In genomic region chr18:5704847-5705246, GRCh38 we compare ENCODE assay signal across 36 cellular contexts.
"Had no signal": no experiment of that assay in that cellular context is flagged by ENCODE, and none has a peak within 500 bp of the region (broad histone marks: within the 10 kb centered on the region; RNA-seq: fewer than 3 reads in every experiment).

No MANE protein-coding gene starts in this region.

- H3K4me3 Mint-ChIP-seq: activated CD4-positive, alpha-beta memory T cell treated with anti-CD3 and anti-CD28 coated beads, Interleukin-2, amount 10 ng/mL, durations not matched to agents 7 days and 5 days; activated CD4-positive, alpha-beta T cell treated with anti-CD3 and anti-CD28 coated beads for 36 hours; activated CD8-positive, alpha-beta memory T cell treated with anti-CD3 and anti-CD28 coated beads, Interleukin-2, amount 10 ng/mL, durations not matched to agents 7 days and 5 days; activated CD8-positive, alpha-beta T cell treated with anti-CD3 and anti-CD28 coated beads, Interleukin-2, amount 10 ng/mL, durations not matched to agents 7 days and 5 days; activated naive CD4-positive, alpha-beta T cell treated with anti-CD3 and anti-CD28 coated beads, Interleukin-2, amount 10 ng/mL, durations not matched to agents 7 days and 5 days; activated naive CD4-positive, alpha-beta T cell treated with anti-CD3 and anti-CD28 coated beads, Interleukin-2, amount 50 U/mL, for 24 hours; activated naive CD8-positive, alpha-beta T cell; activated naive CD8-positive, alpha-beta T cell treated with anti-CD3 and anti-CD28 coated beads, Interleukin-2, amount 10 ng/mL, durations not matched to agents 7 days and 5 days; activated naive CD8-positive, alpha-beta T cell treated with anti-CD3 and anti-CD28 coated beads, Interleukin-2, amount 50 U/mL, for 24 hours; activated T-cell treated with anti-CD3 and anti-CD28 coated beads, Interleukin-2, amount 50 U/mL, for 24 hours; brain; central memory CD8-positive, alpha-beta T cell; T-helper 1 cell treated with Interleukin-12 subunit alpha and Interleukin-12 subunit beta and Interleukin-4 antibody, amounts not matched to agents 30 μg/mL and 1 μg/mL, for 36 hours; T-helper 2 cell treated with Interferon-gamma antibody and Interleukin-4, amounts not matched to agents 5 μg/mL and 100 μg/mL, for 36 hours had no signal

- H3K4me3 ChIP-seq: ascending aorta, cardiac muscle cell had no signal

- H3K27me3 Mint-ChIP-seq: activated CD4-positive, alpha-beta memory T cell treated with anti-CD3 and anti-CD28 coated beads, Interleukin-2, amount 10 ng/mL, durations not matched to agents 7 days and 5 days; activated CD8-positive, alpha-beta memory T cell treated with anti-CD3 and anti-CD28 coated beads, Interleukin-2, amount 10 ng/mL, durations not matched to agents 7 days and 5 days; activated naive CD4-positive, alpha-beta T cell treated with anti-CD3 and anti-CD28 coated beads, Interleukin-2, amount 10 ng/mL, durations not matched to agents 7 days and 5 days; central memory CD8-positive, alpha-beta T cell had no signal

- H3K27ac Mint-ChIP-seq: activated CD4-positive, alpha-beta memory T cell treated with anti-CD3 and anti-CD28 coated beads, Interleukin-2, amount 10 ng/mL, durations not matched to agents 7 days and 5 days; activated CD4-positive, alpha-beta T cell treated with anti-CD3 and anti-CD28 coated beads for 36 hours; activated CD8-positive, alpha-beta memory T cell treated with anti-CD3 and anti-CD28 coated beads, Interleukin-2, amount 10 ng/mL, durations not matched to agents 7 days and 5 days; activated CD8-positive, alpha-beta T cell treated with anti-CD3 and anti-CD28 coated beads, Interleukin-2, amount 10 ng/mL, durations not matched to agents 7 days and 5 days; activated naive CD4-positive, alpha-beta T cell treated with anti-CD3 and anti-CD28 coated beads, Interleukin-2, amount 10 ng/mL, durations not matched to agents 7 days and 5 days; activated naive CD4-positive, alpha-beta T cell treated with anti-CD3 and anti-CD28 coated beads, Interleukin-2, amount 50 U/mL, for 24 hours; activated naive CD8-positive, alpha-beta T cell; activated naive CD8-positive, alpha-beta T cell treated with anti-CD3 and anti-CD28 coated beads, Interleukin-2, amount 10 ng/mL, durations not matched to agents 7 days and 5 days; activated naive CD8-positive, alpha-beta T cell treated with anti-CD3 and anti-CD28 coated beads, Interleukin-2, amount 50 U/mL, for 24 hours; activated T-cell treated with anti-CD3 and anti-CD28 coated beads, Interleukin-2, amount 50 U/mL, for 24 hours; activated T-helper 2 cell treated with anti-CD3 and anti-CD28 coated beads, Interferon-gamma antibody, Interleukin-2, Interleukin-4, amounts not matched to agents 10 μg/mL and 5 μg/mL and 100 μg/mL, durations not matched to agents 14 hours and 24 hours and 36 hours; brain; T-helper 1 cell treated with Interleukin-12 subunit alpha and Interleukin-12 subunit beta and Interleukin-4 antibody, amounts not matched to agents 30 μg/mL and 1 μg/mL, for 36 hours; T-helper 2 cell treated with Interferon-gamma antibody and Interleukin-4, amounts not matched to agents 5 μg/mL and 100 μg/mL, for 36 hours had no signal

- H3K36me3 ChIP-seq: ascending aorta, cardiac muscle cell had no signal

- H3K4me1 ChIP-seq: ascending aorta had no signal

- H3K27me3 ChIP-seq: ascending aorta, cardiac muscle cell had no signal

- H3K9me3 Mint-ChIP-seq: activated naive CD4-positive, alpha-beta T cell treated with anti-CD3 and anti-CD28 coated beads, Interleukin-2, amount 10 ng/mL, durations not matched to agents 7 days and 5 days; activated naive CD8-positive, alpha-beta T cell treated with anti-CD3 and anti-CD28 coated beads, Interleukin-2, amount 10 ng/mL, durations not matched to agents 7 days and 5 days; activated naive CD8-positive, alpha-beta T cell treated with anti-CD3 and anti-CD28 coated beads, Interleukin-2, amount 50 U/mL, for 24 hours; activated T-cell treated with anti-CD3 and anti-CD28 coated beads, Interleukin-2, amount 50 U/mL, for 24 hours; activated T-helper 2 cell treated with anti-CD3 and anti-CD28 coated beads, Interferon-gamma antibody, Interleukin-2, Interleukin-4, amounts not matched to agents 10 μg/mL and 5 μg/mL and 100 μg/mL, durations not matched to agents 14 hours and 24 hours and 36 hours; brain; T-helper 1 cell treated with Interleukin-12 subunit alpha and Interleukin-12 subunit beta and Interleukin-4 antibody, amounts not matched to agents 30 μg/mL and 1 μg/mL, for 36 hours; T-helper 2 cell treated with Interferon-gamma antibody and Interleukin-4, amounts not matched to agents 5 μg/mL and 100 μg/mL, for 36 hours had no signal

- ATAC-seq: activated CD4-positive, alpha-beta T cell treated with anti-CD3 and anti-CD28 coated beads for 36 hours; activated CD4-positive, CD25-positive, alpha-beta regulatory T cell treated with anti-CD3 and anti-CD28 coated beads, Interleukin-2, amount 50 U/mL, for 24 hours; activated CD8-positive, alpha-beta memory T cell treated with anti-CD3 and anti-CD28 coated beads, Interleukin-2, amount 10 ng/mL, durations not matched to agents 7 days and 5 days; activated CD8-positive, alpha-beta T cell treated with anti-CD3 and anti-CD28 coated beads, Interleukin-2, amount 10 ng/mL, durations not matched to agents 7 days and 5 days; activated naive CD8-positive, alpha-beta T cell treated with anti-CD3 and anti-CD28 coated beads, Interleukin-2, amount 50 U/mL, for 24 hours had no signal

- DNase-seq: activated CD4-positive, alpha-beta memory T cell treated with anti-CD3 and anti-CD28 coated beads, Interleukin-2, amount 10 ng/mL, durations not matched to agents 7 days and 5 days; activated CD4-positive, alpha-beta T cell treated with anti-CD3 and anti-CD28 coated beads for 1 hour; activated CD4-positive, alpha-beta T cell treated with anti-CD3 and anti-CD28 coated beads for 36 hours; activated CD4-positive, alpha-beta T cell treated with anti-CD3 and anti-CD28 coated beads for 48 hours; activated CD4-positive, alpha-beta T cell treated with anti-CD3 and anti-CD28 coated beads, Interleukin-2, amount 50 U/mL, for 48 hours; activated CD4-positive, CD25-positive, alpha-beta regulatory T cell; activated CD8-positive, alpha-beta memory T cell treated with anti-CD3 and anti-CD28 coated beads for 24 hours; activated CD8-positive, alpha-beta memory T cell treated with anti-CD3 and anti-CD28 coated beads, Interleukin-2, amount 10 ng/mL, durations not matched to agents 7 days and 5 days; activated CD8-positive, alpha-beta memory T cell treated with anti-CD3 and anti-CD28 coated beads, Interleukin-2, amount 50 U/mL, for 48 hours; activated CD8-positive, alpha-beta T cell treated with anti-CD3 and anti-CD28 coated beads, Interleukin-2, amount 10 ng/mL, durations not matched to agents 7 days and 5 days; activated effector memory CD4-positive, alpha-beta T cell treated with Interleukin-2 at 50 U/mL for 16 hours; activated gamma-delta T cell; activated naive CD4-positive, alpha-beta T cell treated with anti-CD3 and anti-CD28 coated beads, Interleukin-2, amount 10 ng/mL, durations not matched to agents 7 days and 5 days; activated naive CD4-positive, alpha-beta T cell treated with Interleukin-2 at 50 U/mL for 16 hours; activated naive CD8-positive, alpha-beta T cell treated with anti-CD3 and anti-CD28 coated beads, Interleukin-2, amount 10 ng/mL, durations not matched to agents 7 days and 5 days; activated naive CD8-positive, alpha-beta T cell treated with anti-CD3 and anti-CD28 coated beads, Interleukin-2, amount 50 U/mL, for 24 hours; activated T-cell treated with anti-CD3 and anti-CD28 coated beads, Interleukin-2, amount 50 U/mL, for 24 hours; activated T-cell treated with anti-CD3 and anti-CD28 coated beads, Interleukin-2, amount 50 U/mL, for 48 hours; amygdala; anterior cingulate cortex; caudate nucleus; cerebellar nuclear complex; T-helper 1 cell; T-helper 2 cell; T-helper 9 cell had no signal

- H3K9me3 ChIP-seq: ascending aorta had no signal

- H3K27ac ChIP-seq: ascending aorta, cardiac muscle cell, VCaP had no signal

- H3K36me3 Mint-ChIP-seq: activated CD8-positive, alpha-beta memory T cell treated with anti-CD3 and anti-CD28 coated beads, Interleukin-2, amount 10 ng/mL, durations not matched to agents 7 days and 5 days; activated naive CD4-positive, alpha-beta T cell treated with anti-CD3 and anti-CD28 coated beads, Interleukin-2, amount 10 ng/mL, durations not matched to agents 7 days and 5 days; activated naive CD4-positive, alpha-beta T cell treated with anti-CD3 and anti-CD28 coated beads, Interleukin-2, amount 50 U/mL, for 24 hours; activated naive CD8-positive, alpha-beta T cell; activated naive CD8-positive, alpha-beta T cell treated with anti-CD3 and anti-CD28 coated beads, Interleukin-2, amount 10 ng/mL, durations not matched to agents 7 days and 5 days; brain had no signal

- H3K4me1 Mint-ChIP-seq: activated CD4-positive, alpha-beta memory T cell treated with anti-CD3 and anti-CD28 coated beads, Interleukin-2, amount 10 ng/mL, durations not matched to agents 7 days and 5 days; activated CD4-positive, alpha-beta T cell treated with anti-CD3 and anti-CD28 coated beads for 36 hours; activated CD8-positive, alpha-beta memory T cell treated with anti-CD3 and anti-CD28 coated beads, Interleukin-2, amount 10 ng/mL, durations not matched to agents 7 days and 5 days; activated naive CD4-positive, alpha-beta T cell treated with anti-CD3 and anti-CD28 coated beads, Interleukin-2, amount 10 ng/mL, durations not matched to agents 7 days and 5 days; activated naive CD4-positive, alpha-beta T cell treated with anti-CD3 and anti-CD28 coated beads, Interleukin-2, amount 50 U/mL, for 24 hours; activated naive CD8-positive, alpha-beta T cell treated with anti-CD3 and anti-CD28 coated beads, Interleukin-2, amount 10 ng/mL, durations not matched to agents 7 days and 5 days; activated naive CD8-positive, alpha-beta T cell treated with anti-CD3 and anti-CD28 coated beads, Interleukin-2, amount 50 U/mL, for 24 hours; brain; central memory CD8-positive, alpha-beta T cell had no signal
